13 cellular contexts compared by ENCODE assay signal in the genomic region with DNA sequence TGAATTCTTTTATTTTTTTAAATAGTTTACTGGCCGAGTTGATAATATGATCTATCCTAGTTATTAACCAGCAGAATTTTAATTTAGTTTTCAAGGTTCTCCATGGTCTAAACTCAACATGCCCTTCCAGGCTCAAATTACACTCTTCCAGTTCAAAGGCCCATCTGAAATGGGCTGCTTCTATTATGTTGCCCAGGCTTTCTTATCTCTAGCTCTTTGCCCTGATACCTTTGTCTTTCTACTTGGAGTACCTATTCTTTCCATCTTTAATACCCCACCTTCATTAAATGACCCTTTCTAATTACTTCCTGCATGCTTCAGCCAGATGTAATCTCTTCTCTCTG.
"Had no signal": no experiment of that assay in that cellular context is flagged by ENCODE, and none has a peak within 500 bp of the region (broad histone marks: within the 10 kb centered on the region; RNA-seq: fewer than 3 reads in every experiment).

No MANE protein-coding gene starts in this region.

- H3K4me3 ChIP-seq: ascending aorta, cardiac muscle cell, esophagus squamous epithelium, left ventricle myocardium inferior, stomach, thoracic aorta, vagina had no signal

- H3K27ac ChIP-seq: ascending aorta, cardiac muscle cell, esophagus squamous epithelium, left ventricle myocardium inferior, stomach, thoracic aorta, vagina had no signal

- H3K27ac Mint-ChIP-seq: activated B cell treated with CpG ODN at 0.5 μM for 24 hours; activated CD4-positive, alpha-beta T cell treated with anti-CD3 and anti-CD28 coated beads, Interleukin-2, amount 10 ng/mL, durations not matched to agents 24 days and 14 days; activated naive CD8-positive, alpha-beta T cell treated with anti-CD3 and anti-CD28 coated beads, Interleukin-2, amount 50 U/mL, for 24 hours; nephron progenitor cell had no signal

- H3K4me3 Mint-ChIP-seq: activated B cell treated with CpG ODN at 0.5 μM for 24 hours; activated CD4-positive, alpha-beta T cell treated with anti-CD3 and anti-CD28 coated beads, Interleukin-2, amount 10 ng/mL, durations not matched to agents 24 days and 14 days; activated naive CD8-positive, alpha-beta T cell treated with anti-CD3 and anti-CD28 coated beads, Interleukin-2, amount 50 U/mL, for 24 hours; nephron progenitor cell had no signal

- H3K9me3 Mint-ChIP-seq: nephron progenitor cell had no signal

- H3K4me1 Mint-ChIP-seq: activated CD4-positive, alpha-beta T cell treated with anti-CD3 and anti-CD28 coated beads, Interleukin-2, amount 10 ng/mL, durations not matched to agents 24 days and 14 days; activated naive CD8-positive, alpha-beta T cell treated with anti-CD3 and anti-CD28 coated beads, Interleukin-2, amount 50 U/mL, for 24 hours had no signal

- H3K4me1 ChIP-seq: ascending aorta, left ventricle myocardium inferior had no signal

- DNase-seq: activated B cell treated with CpG ODN at 0.5 μM for 24 hours; activated CD4-positive, alpha-beta T cell treated with anti-CD3 and anti-CD28 coated beads, Interleukin-2, amount 10 ng/mL, durations not matched to agents 24 days and 14 days; activated CD8-positive, alpha-beta memory T cell treated with anti-CD3 and anti-CD28 coated beads for 24 hours; activated naive CD4-positive, alpha-beta T cell treated with Interleukin-2 at 50 U/mL for 16 hours; activated naive CD8-positive, alpha-beta T cell treated with anti-CD3 and anti-CD28 coated beads, Interleukin-2, amount 50 U/mL, for 24 hours; esophagus squamous epithelium; left ventricle myocardium inferior; nephron progenitor cell; stomach had no signal

- H3K9me3 ChIP-seq: ascending aorta, esophagus squamous epithelium, left ventricle myocardium inferior, stomach, thoracic aorta, vagina had no signal

- ATAC-seq: activated naive CD8-positive, alpha-beta T cell treated with anti-CD3 and anti-CD28 coated beads, Interleukin-2, amount 50 U/mL, for 24 hours had no signal

- H3K27me3 Mint-ChIP-seq: activated CD4-positive, alpha-beta T cell treated with anti-CD3 and anti-CD28 coated beads, Interleukin-2, amount 10 ng/mL, durations not matched to agents 24 days and 14 days; activated naive CD8-positive, alpha-beta T cell treated with anti-CD3 and anti-CD28 coated beads, Interleukin-2, amount 50 U/mL, for 24 hours had no signal

- H3K36me3 ChIP-seq: ascending aorta, cardiac muscle cell, esophagus squamous epithelium, left ventricle myocardium inferior, stomach, thoracic aorta, vagina had no signal

- H3K27me3 ChIP-seq: ascending aorta, cardiac muscle cell, esophagus squamous epithelium, stomach, vagina had no signal
